Comparison of ENCODE assay signal across 20 cellular contexts in the genomic region with DNA sequence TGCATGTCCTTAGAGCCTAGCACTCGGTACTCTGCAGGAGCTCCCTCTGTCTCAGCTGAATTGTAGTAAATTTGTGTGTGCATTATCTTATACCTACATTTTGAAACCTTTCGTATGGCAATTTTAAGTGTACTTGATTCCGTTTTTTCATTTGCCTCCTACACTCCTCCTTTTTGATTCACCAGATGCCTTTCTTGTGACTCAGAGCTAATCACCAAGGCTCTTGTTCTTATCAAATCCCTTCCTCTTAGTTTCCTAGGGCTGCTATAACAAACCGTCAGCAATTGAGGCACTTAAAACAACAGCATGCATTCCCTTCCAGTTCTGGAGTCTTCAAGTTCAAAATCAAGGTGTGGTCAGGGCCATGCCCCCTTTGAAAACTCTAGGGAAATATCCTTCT.
DNase-seq lines count a peak whose midpoint lies in the region; ATAC-seq and TF ChIP-seq lines count a peak whose summit lies in the region.
"Had no signal": no experiment of that assay in that cellular context is flagged by ENCODE, and none has a peak within 500 bp of the region (broad histone marks: within the 10 kb centered on the region; RNA-seq: fewer than 3 reads in every experiment).

No MANE protein-coding gene starts in this region.

- H3K9me3 Mint-ChIP-seq in endodermal cell = no peaks in the 10 kb centered on the region
- H3K9me3 Mint-ChIP-seq: activated naive CD4-positive, alpha-beta T cell treated with anti-CD3 and anti-CD28 coated beads, Interleukin-2, amount 10 ng/mL, durations not matched to agents 7 days and 5 days had no signal

- H3K4me1 ChIP-seq in endodermal cell (ENCODE audit: control insufficient read depth, insufficient read depth, low read length) (peaks cover 3% of the 10 kb centered on the region), mesendoderm (ENCODE audit: control insufficient read depth, low read depth, low read length) (peaks cover 10% of the 10 kb centered on the region)
- H3K4me1 ChIP-seq: Caco-2, esophagus squamous epithelium had no signal

- H2BK15ac ChIP-seq in mesendoderm (replicated peaks; ENCODE audit: low read depth) = no peak overlapping the region

- H3K4me3 ChIP-seq in endodermal cell (ENCODE audit: low read length) (no peak overlapping the region), mesendoderm (ENCODE audit: low read length) (no peak overlapping the region)
- H3K4me3 ChIP-seq: body of pancreas, esophagus squamous epithelium, PC-9 had no signal

- H3K9ac ChIP-seq in endodermal cell (ENCODE audit: extremely low read depth, low read length, poor library complexity, severe bottlenecking) = no peak overlapping the region
- no peak overlapping the region for H3K9ac ChIP-seq in mesendoderm (ENCODE audit: low read length)

- no peak overlapping the region for H4K5ac ChIP-seq in mesendoderm (ENCODE audit: low read length)

- H3K36me3 ChIP-seq in endodermal cell (ENCODE audit: control insufficient read depth, insufficient read depth, low read length) (no peaks in the 10 kb centered on the region), mesendoderm (ENCODE audit: control insufficient read depth, insufficient read depth, low read length) (no peaks in the 10 kb centered on the region)
- H3K36me3 ChIP-seq: esophagus squamous epithelium had no signal

- ATAC-seq in GM18505 (IDR thresholded peaks at IDR 0.05; ENCODE audit: unreplicated experiment) = no peak
- ATAC-seq: body of pancreas had no signal

- H3K18ac ChIP-seq in mesendoderm (ENCODE audit: low read length) = no peak overlapping the region

- no peaks in the 10 kb centered on the region for H3K36me3 Mint-ChIP-seq in endodermal cell (ENCODE audit: low read depth)
- H3K36me3 Mint-ChIP-seq: activated naive CD4-positive, alpha-beta T cell treated with anti-CD3 and anti-CD28 coated beads, Interleukin-2, amount 10 ng/mL, durations not matched to agents 7 days and 5 days had no signal

- H3K4me1 Mint-ChIP-seq in endodermal cell = peaks cover 15% of the 10 kb centered on the region
- H3K4me1 Mint-ChIP-seq: activated naive CD4-positive, alpha-beta T cell treated with anti-CD3 and anti-CD28 coated beads, Interleukin-2, amount 10 ng/mL, durations not matched to agents 7 days and 5 days had no signal

- no peak overlapping the region for H3K4me2 ChIP-seq in mesendoderm (ENCODE audit: low read length)
- H3K4me2 ChIP-seq: PC-9 had no signal

- H3K79me2 ChIP-seq in mesendoderm (ENCODE audit: control insufficient read depth, insufficient read depth, low read length) = no peaks in the 10 kb centered on the region

- TF ChIP-seq POLR2A in GM18505 (IDR thresholded peaks at IDR 0.05; ENCODE audit: borderline replicate concordance, extremely low read depth, insufficient read depth, insufficient read length) = no peak

- H2AK5ac ChIP-seq in mesendoderm (ENCODE audit: low read length) = no peak overlapping the region

- H3K4ac ChIP-seq in mesendoderm (ENCODE audit: low read depth, low read length) = no peak overlapping the region

- peaks cover 31% of the 10 kb centered on the region for H3K27me3 Mint-ChIP-seq in endodermal cell (ENCODE audit: insufficient read depth)
- H3K27me3 Mint-ChIP-seq: activated naive CD4-positive, alpha-beta T cell treated with anti-CD3 and anti-CD28 coated beads, Interleukin-2, amount 10 ng/mL, durations not matched to agents 7 days and 5 days had no signal

- no peaks in the 10 kb centered on the region for H3K79me1 ChIP-seq in mesendoderm (ENCODE audit: low read length)

- WGBS in endodermal cell (ENCODE audit: insufficient coverage in 1 of 2, insufficient read length in 1 of 2), 2 experiments = 72 to 81% methylated on average over 3 to 4 of the region's 4 CpGs
- WGBS in mesendoderm (ENCODE audit: extremely low coverage, insufficient coverage, low lambda C conversion rate) = no CpG with 5 or more reads among the region's 4 CpGs

- peaks cover 36% of the 10 kb centered on the region for H3K27me3 ChIP-seq in endodermal cell (ENCODE audit: control insufficient read depth, insufficient read depth, low read length, poor library complexity, severe bottlenecking)
- no peaks in the 10 kb centered on the region for H3K27me3 ChIP-seq in mesendoderm (ENCODE audit: insufficient read depth, low read length, poor library complexity)
- H3K27me3 ChIP-seq: body of pancreas had no signal

- DNase-seq in COLO829 (ENCODE audit: low spot score) (peak; percentile 54), NCI-H226 (peak; percentile 85), endodermal cell (no peak), mesendoderm (peak; percentile 77), NCI-H748 treated with DMSO at 0.1 percent for 48 hours (lab: John Stamatoyannopoulos, UW) (no peak), activated gamma-delta T cell treated with Interleukin-2 at 50 U/mL for 16 hours (no peak), ureter (ENCODE audit: low spot score) (no peak)
- DNase-seq: activated naive CD4-positive, alpha-beta T cell treated with anti-CD3 and anti-CD28 coated beads, Interleukin-2, amount 10 ng/mL, durations not matched to agents 7 days and 5 days; activated T-cell treated with anti-CD3 and anti-CD28 coated beads, Interleukin-2, amount 50 U/mL, for 1 hour; body of pancreas; Caco-2; esophagus squamous epithelium; GDM1; KG1; NCI-H1092 treated with DMSO at 0.1 percent for 48 hours; NCI-H2107; PC-9; stimulated activated CD4-positive, alpha-beta T cell treated with anti-CD3 and anti-CD28 coated beads, Interleukin-2, amount 100 ng/mL, for 48 hours had no signal

- H3K9me3 ChIP-seq in endodermal cell (ENCODE audit: control insufficient read depth, low read length) = no peaks in the 10 kb centered on the region
- H3K9me3 ChIP-seq: body of pancreas, Caco-2, esophagus squamous epithelium had no signal

- no peak overlapping the region for H3K56ac ChIP-seq in mesendoderm (ENCODE audit: low read length)

- H3K27ac Mint-ChIP-seq in endodermal cell = peak overlapping the region; percentile 26
- H3K27ac Mint-ChIP-seq: activated naive CD4-positive, alpha-beta T cell treated with anti-CD3 and anti-CD28 coated beads, Interleukin-2, amount 10 ng/mL, durations not matched to agents 7 days and 5 days had no signal

- H2BK5ac ChIP-seq in mesendoderm (ENCODE audit: low read length) = no peak overlapping the region

- H4K8ac ChIP-seq in mesendoderm (ENCODE audit: low read depth, low read length) = no peak overlapping the region

- H2BK120ac ChIP-seq in mesendoderm (ENCODE audit: low read depth, low read length) = no peak overlapping the region

- H3K27ac ChIP-seq in endodermal cell (ENCODE audit: low read depth, low read length) (no peak overlapping the region), mesendoderm (ENCODE audit: low read depth, low read length) (no peak overlapping the region)
- H3K27ac ChIP-seq: body of pancreas, esophagus squamous epithelium, HL-60, PC-9 had no signal

- no peak for TF ChIP-seq CTCF in endodermal cell (conservative IDR thresholded peaks at IDR 0.05)

- H3K23ac ChIP-seq in mesendoderm (ENCODE audit: low read length) = no peak overlapping the region

- H3K4me3 Mint-ChIP-seq in endodermal cell = no peak overlapping the region
- H3K4me3 Mint-ChIP-seq: activated naive CD4-positive, alpha-beta T cell treated with anti-CD3 and anti-CD28 coated beads, Interleukin-2, amount 10 ng/mL, durations not matched to agents 7 days and 5 days had no signal

Comparison
In these comparisons a context has a peak if more than half of its experiments do, and no peak if none do; other contexts are left out.
1. DNase-seq: peak in COLO829 (single experiment), NCI-H226 (single experiment) and mesendoderm (single experiment); none in endodermal cell (single experiment), NCI-H748 treated with DMSO at 0.1 percent for 48 hours (single experiment), activated gamma-delta T cell treated with Interleukin-2 at 50 U/mL for 16 hours (single experiment) and ureter (single experiment).